Comparison of ENCODE assay signal across 9 cellular contexts in genomic region chr14:39267592-39268112, GRCh38. TPM values are rescaled to one million over a fixed set of nuclear protein-coding genes. Genes with fewer than 3 reads are reported as not detected.
DNase-seq lines count a peak whose midpoint lies in the region; ATAC-seq, FAIRE-seq and TF ChIP-seq lines count a peak whose summit lies in the region.
"Had no signal": no experiment of that assay in that cellular context is flagged by ENCODE, and none has a peak within 500 bp of the region (broad histone marks: within the 10 kb centered on the region; RNA-seq: fewer than 3 reads in every experiment).

No MANE protein-coding gene starts in this region.

- peak overlapping the region; percentile 84 for H3K4me3 Mint-ChIP-seq in HFFc6

- H3K4me1 ChIP-seq in transverse colon = peaks cover 8 to 42% (median 22%) of the 10 kb centered on the region in 4 donors

- intact Hi-C loops in lower leg skin (cut with DNase I; ENCODE audit: low total_unique reads) = no loop called here
- intact Hi-C loops in transverse colon (cut with DNase I; ENCODE audit: low total_unique reads) = loop anchor here (5.0 kb wide), 1 partner anchor 90 kb away; the partner anchor contains the start of gene PNN

- peak overlapping the region; percentile 57 for H3K4me3 ChIP-seq in bronchial epithelial cell (ENCODE audit: low read depth, low read length)
- H3K4me3 ChIP-seq in lower leg skin (ENCODE audit: low read depth, poor library complexity, severe bottlenecking) = peak overlapping the region; percentile 90
- peak overlapping the region; percentile 70 to 95 (median 80) for H3K4me3 ChIP-seq in transverse colon

- peaks cover under 1% of the 10 kb centered on the region for H3K36me3 Mint-ChIP-seq in HFFc6 (ENCODE audit: low read depth)

- 0 to 1% methylated on average over 14 to 18 of the region's 18 CpGs for WGBS in lower leg skin, 2 donors
- 1 to 5% methylated on average over 6 to 18 of the region's 18 CpGs for WGBS in transverse colon (ENCODE audit: low coverage in 1 of 2), 2 donors

- in situ Hi-C loops in transverse colon (cut with MboI; ENCODE audit: low pct_ligation_motif_present in 1 of 4, low pct_unique_long_range_greater_than_20kb in 1 of 4, low sequenced_read_pairs in 3 of 4) = no loop called here

- peaks cover 4% of the 10 kb centered on the region; the same call in 1 of the 2 replicates for H3K9me3 Mint-ChIP-seq in HFFc6

- H3K4me1 Mint-ChIP-seq in HFFc6 (ENCODE audit: low read depth) = peaks cover 44% of the 10 kb centered on the region

- no peak for ATAC-seq in GM19452 (IDR thresholded peaks at IDR 0.05; ENCODE audit: unreplicated experiment)

- H3K27me3 ChIP-seq in bronchial epithelial cell (ENCODE audit: control insufficient read depth, insufficient read depth, low read length) (no peaks in the 10 kb centered on the region), transverse colon (no peaks in the 10 kb centered on the region)

- TF ChIP-seq EP300 in transverse colon (IDR thresholded peaks at IDR 0.05; ENCODE audit: low read depth) = no peak

- H3K27me3 Mint-ChIP-seq in HFFc6 (ENCODE audit: insufficient read depth) = no peaks in the 10 kb centered on the region; the same call in none of the 2 replicates

- no peak for FAIRE-seq in bronchial epithelial cell (lab: Jason Lieb, UNC)
- FAIRE-seq: colon had no signal

- H3K27ac Mint-ChIP-seq in HFFc6 = peak overlapping the region; percentile 96

- H3K9me3 ChIP-seq in transverse colon = no peaks in the 10 kb centered on the region

- TF ChIP-seq POLR2A in lower leg skin (IDR thresholded peaks at IDR 0.05) (no peak), transverse colon (IDR thresholded peaks at IDR 0.05) (no peak)

- TF ChIP-seq CTCF in HFFc6 (IDR thresholded peaks at IDR 0.05) (no peak), bronchial epithelial cell (IDR thresholded peaks at IDR 0.05; ENCODE audit: insufficient read depth, low read length, severe bottlenecking) (no peak), lower leg skin (IDR thresholded peaks at IDR 0.05) (no peak), transverse colon (IDR thresholded peaks at IDR 0.05) (no peak)

- DNase-seq in NCI-H1105 treated with DMSO at 0.1 percent for 48 hours (lab: John Stamatoyannopoulos, UW) (peak; percentile 66), NCI-H1105 (lab: John Stamatoyannopoulos, UW) (no peak), HFFc6 (peak; percentile 12), NCI-H526 treated with DMSO at 0.1 percent for 48 hours (lab: John Stamatoyannopoulos, UW) (peak; percentile 49), bronchial epithelial cell (ENCODE audit: low read depth) (peak; percentile 44), lower leg skin (ENCODE audit: low spot score in 2 of 2) (no peak), transverse colon (no peak)

- H3K27ac ChIP-seq in transverse colon = peak overlapping the region; percentile 92 to 99 (median 96)

- H3K36me3 ChIP-seq in bronchial epithelial cell (ENCODE audit: control insufficient read depth, insufficient read depth, low read length) = no peaks in the 10 kb centered on the region
- no peaks in the 10 kb centered on the region for H3K36me3 ChIP-seq in transverse colon

RNA-seq across cellular contexts. Expression of gene MIA2, which starts 33.9 kb away (rescaled TPM):
- total RNA-seq in HFFc6 (2021; fragmentation: NEBNext Ultra II Directional; extraction: Animal tissue kit (Norgen Biotek cat#: 25700)) = 10 to 100 TPM; 11.5 to 16.3 (median 13.0) TPM
- total RNA-seq in bronchial epithelial cell (41.9 and 54.3 TPM in 2 replicates), lower leg skin (10 to 100 TPM; 14.0 to 19.5 (median 15.8) TPM), transverse colon (10 to 100 TPM; 54.1 to 83.0 (median 71.4) TPM)

Comparison
In these comparisons a context has a peak if more than half of its experiments do, and no peak if none do; other contexts are left out.
1. DNase-seq: peak in NCI-H1105 treated with DMSO at 0.1 percent for 48 hours (single experiment), HFFc6 (single experiment), NCI-H526 treated with DMSO at 0.1 percent for 48 hours (single experiment) and bronchial epithelial cell (single experiment); none in NCI-H1105 (single experiment), lower leg skin (0 of 2) and transverse colon (single experiment).
2. Peak in every context shown above with its lines, with median percentiles within 50 percentile points of each other: H3K4me3 ChIP-seq.